1 cellular context compared by ENCODE assay signal in the genomic region with DNA sequence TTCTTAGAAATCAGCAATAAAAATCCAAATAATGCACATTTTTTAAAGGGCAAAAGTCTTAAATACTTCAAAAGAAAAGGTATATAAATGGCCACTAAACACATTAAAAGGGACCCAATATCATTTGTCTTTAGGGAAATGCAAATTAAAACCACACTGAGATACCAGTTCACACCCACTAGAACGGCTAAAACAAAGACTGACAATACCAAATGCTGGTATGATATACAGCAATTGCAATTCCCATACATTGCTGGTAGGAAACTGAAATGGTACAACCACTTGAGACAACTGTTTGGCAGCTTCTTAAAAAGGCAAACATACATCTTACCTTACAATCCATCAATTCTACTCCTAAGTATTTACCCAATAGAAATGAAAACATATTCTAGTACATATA.
TF ChIP-seq lines count a peak whose summit lies in the region.

No MANE protein-coding gene starts in this region.

TF ChIP-seq in HepG2, 621 proteins besides CTCF, POLR2A, EP300 and RAD21 (continued from another document):
- TF ChIP-seq, protein P1, sequence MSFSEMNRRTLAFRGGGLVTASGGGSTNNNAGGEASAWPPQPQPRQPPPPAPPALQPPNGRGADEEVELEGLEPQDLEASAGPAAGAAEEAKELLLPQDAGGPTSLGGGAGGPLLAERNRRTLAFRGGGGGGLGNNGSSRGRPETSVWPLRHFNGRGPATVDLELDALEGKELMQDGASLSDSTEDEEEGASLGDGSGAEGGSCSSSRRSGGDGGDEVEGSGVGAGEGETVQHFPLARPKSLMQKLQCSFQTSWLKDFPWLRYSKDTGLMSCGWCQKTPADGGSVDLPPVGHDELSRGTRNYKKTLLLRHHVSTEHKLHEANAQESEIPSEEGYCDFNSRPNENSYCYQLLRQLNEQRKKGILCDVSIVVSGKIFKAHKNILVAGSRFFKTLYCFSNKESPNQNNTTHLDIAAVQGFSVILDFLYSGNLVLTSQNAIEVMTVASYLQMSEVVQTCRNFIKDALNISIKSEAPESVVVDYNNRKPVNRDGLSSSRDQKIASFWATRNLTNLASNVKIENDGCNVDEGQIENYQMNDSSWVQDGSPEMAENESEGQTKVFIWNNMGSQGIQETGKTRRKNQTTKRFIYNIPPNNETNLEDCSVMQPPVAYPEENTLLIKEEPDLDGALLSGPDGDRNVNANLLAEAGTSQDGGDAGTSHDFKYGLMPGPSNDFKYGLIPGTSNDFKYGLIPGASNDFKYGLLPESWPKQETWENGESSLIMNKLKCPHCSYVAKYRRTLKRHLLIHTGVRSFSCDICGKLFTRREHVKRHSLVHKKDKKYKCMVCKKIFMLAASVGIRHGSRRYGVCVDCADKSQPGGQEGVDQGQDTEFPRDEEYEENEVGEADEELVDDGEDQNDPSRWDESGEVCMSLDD (CRISPR knock-in tag; IDR thresholded peaks at IDR 0.05; ENCODE audit: borderline replicate concordance) = no peak
